In the genomic region with DNA sequence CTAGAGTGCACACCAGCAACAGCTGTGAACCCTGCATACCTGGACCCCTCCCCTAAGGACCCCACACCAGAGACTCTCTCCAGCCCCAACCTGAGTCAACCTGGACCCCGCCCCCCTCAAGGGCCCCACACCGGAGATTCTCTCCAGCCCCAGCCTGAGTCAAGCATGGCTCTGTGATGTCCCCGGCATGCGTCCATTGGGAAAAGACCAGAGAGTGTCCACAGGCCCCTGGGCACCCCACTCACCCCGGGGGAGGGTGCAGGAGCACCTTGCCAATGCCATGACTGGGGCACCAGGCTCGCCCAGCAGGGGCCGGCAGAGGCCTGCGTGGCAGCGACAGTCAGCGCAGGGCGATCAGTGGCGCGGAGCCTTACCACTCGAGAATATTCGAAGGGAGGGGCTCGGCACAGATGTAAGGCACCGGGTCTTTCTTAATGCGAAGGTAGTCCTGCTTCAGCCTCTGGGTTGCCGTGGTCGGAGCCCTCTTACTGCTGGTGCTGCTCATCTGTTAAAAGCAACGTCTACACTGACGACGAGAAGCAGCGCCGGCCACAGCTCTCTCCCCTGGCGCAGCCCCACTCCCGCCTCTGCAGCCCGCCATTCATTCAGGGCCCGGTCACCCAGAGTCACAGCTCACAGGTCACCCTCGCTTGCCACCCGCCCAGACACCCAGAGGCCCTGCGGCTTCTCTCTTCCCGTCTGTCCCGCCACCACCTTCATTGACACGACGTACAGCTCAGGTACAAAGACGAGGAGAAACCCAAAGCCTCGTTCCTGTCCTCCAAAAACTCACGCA, we compare ENCODE assay signal across 24 cellular contexts. TPM values are rescaled to one million over a fixed set of nuclear protein-coding genes. Genes with fewer than 3 reads are reported as not detected.
"Had no signal": no experiment of that assay in that cellular context is flagged by ENCODE, and none has a peak within 500 bp of the region (broad histone marks: within the 10 kb centered on the region; RNA-seq: fewer than 3 reads in every experiment).

No MANE protein-coding gene starts in this region.

- H3K9me3 Mint-ChIP-seq: activated naive CD4-positive, alpha-beta T cell treated with anti-CD3 and anti-CD28 coated beads, Interleukin-2, amount 50 U/mL, for 72 hours; activated T-helper 1 cell treated with anti-CD3 and anti-CD28 coated beads, Interleukin-12 subunit alpha, Interleukin-12 subunit beta, Interleukin-2, Interleukin-4 antibody, amounts not matched to agents 30 ng/mL and 10 ng/mL and 1 ng/mL, durations not matched to agents 14 hours and 24 hours and 36 hours; nephron progenitor cell; stimulated activated naive CD8-positive, alpha-beta T cell treated with anti-CD3 and anti-CD28 coated beads, Interleukin-15, Interleukin-2, amounts not matched to agents 100 ng/mL and 50 ng/mL, for 24 hours; T-helper 1 cell treated with Interleukin-12 subunit alpha and Interleukin-12 subunit beta and Interleukin-4 antibody, amounts not matched to agents 30 μg/mL and 1 μg/mL, for 36 hours had no signal

- H3K27me3 Mint-ChIP-seq: stimulated activated naive CD8-positive, alpha-beta T cell treated with anti-CD3 and anti-CD28 coated beads, Interleukin-15, Interleukin-2, amounts not matched to agents 100 ng/mL and 50 ng/mL, for 24 hours had no signal

- H3K27ac ChIP-seq: esophagus muscularis mucosa, gastroesophageal sphincter, psoas muscle, thyroid gland, upper lobe of right lung had no signal

- H3K27me3 ChIP-seq: esophagus muscularis mucosa, gastroesophageal sphincter, thyroid gland, upper lobe of right lung had no signal

- H3K9me3 ChIP-seq: esophagus muscularis mucosa, gastroesophageal sphincter, psoas muscle, thyroid gland, upper lobe of right lung had no signal

- H3K4me3 Mint-ChIP-seq: activated T-helper 1 cell treated with anti-CD3 and anti-CD28 coated beads, Interleukin-12 subunit alpha, Interleukin-12 subunit beta, Interleukin-2, Interleukin-4 antibody, amounts not matched to agents 30 ng/mL and 10 ng/mL and 1 ng/mL, durations not matched to agents 14 hours and 24 hours and 36 hours; nephron progenitor cell; stimulated activated naive CD8-positive, alpha-beta T cell treated with anti-CD3 and anti-CD28 coated beads, Interleukin-15, Interleukin-2, amounts not matched to agents 100 ng/mL and 50 ng/mL, for 24 hours; T-helper 1 cell treated with Interleukin-12 subunit alpha and Interleukin-12 subunit beta and Interleukin-4 antibody, amounts not matched to agents 30 μg/mL and 1 μg/mL, for 36 hours had no signal

- ATAC-seq: activated naive CD4-positive, alpha-beta T cell treated with anti-CD3 and anti-CD28 coated beads, Interleukin-2, amount 50 U/mL, for 72 hours; gastroesophageal sphincter; left cardiac atrium; psoas muscle; right cardiac atrium; upper lobe of right lung had no signal

- DNase-seq: activated CD4-positive, alpha-beta T cell treated with anti-CD3 and anti-CD28 coated beads for 4 hours; activated CD4-positive, alpha-beta T cell treated with anti-CD3 and anti-CD28 coated beads, Interleukin-2, amount 50 U/mL, for 48 hours; activated CD4-positive, CD25-positive, alpha-beta regulatory T cell; activated gamma-delta T cell; aorta; central memory CD4-positive, alpha-beta T cell; effector memory CD4-positive, alpha-beta T cell; head of caudate nucleus; left cardiac atrium; mesenchymal stem cell; nephron progenitor cell; psoas muscle; stimulated activated CD4-positive, alpha-beta T cell treated with anti-CD3 and anti-CD28 coated beads, Interleukin-12 subunit alpha, Interleukin-12 subunit beta, amount 100 ng/mL, for 4 hours; substantia nigra; thyroid gland; upper lobe of right lung had no signal

- H3K4me3 ChIP-seq: esophagus muscularis mucosa, gastroesophageal sphincter, psoas muscle, thyroid gland, upper lobe of right lung had no signal

- H3K27ac Mint-ChIP-seq: activated naive CD4-positive, alpha-beta T cell treated with anti-CD3 and anti-CD28 coated beads, Interleukin-2, amount 50 U/mL, for 72 hours; activated T-helper 1 cell treated with anti-CD3 and anti-CD28 coated beads, Interleukin-12 subunit alpha, Interleukin-12 subunit beta, Interleukin-2, Interleukin-4 antibody, amounts not matched to agents 30 ng/mL and 10 ng/mL and 1 ng/mL, durations not matched to agents 14 hours and 24 hours and 36 hours; stimulated activated naive CD8-positive, alpha-beta T cell treated with anti-CD3 and anti-CD28 coated beads, Interleukin-15, Interleukin-2, amounts not matched to agents 100 ng/mL and 50 ng/mL, for 24 hours; T-helper 1 cell treated with Interleukin-12 subunit alpha and Interleukin-12 subunit beta and Interleukin-4 antibody, amounts not matched to agents 30 μg/mL and 1 μg/mL, for 36 hours had no signal

RNA-seq across cellular contexts. Expression of a gene that starts 21.2 kb away (rescaled TPM):
- total RNA-seq: liver had no signal
